10 cellular contexts compared by ENCODE assay signal in genomic region chr3:141414141-141414689, GRCh38. TPM values are rescaled to one million over a fixed set of nuclear protein-coding genes. Genes with fewer than 3 reads are reported as not detected.
A peak's percentile ranks its signal among the peaks of the same experiment; 100 is the strongest.
DNase-seq lines count a peak whose midpoint lies in the region; ATAC-seq and TF ChIP-seq lines count a peak whose summit lies in the region.
"Had no signal": no experiment of that assay in that cellular context is flagged by ENCODE, and none has a peak within 500 bp of the region (broad histone marks: within the 10 kb centered on the region; RNA-seq: fewer than 3 reads in every experiment).

No MANE protein-coding gene starts in this region.

- H3K9me3 ChIP-seq in subcutaneous abdominal adipose tissue (ENCODE audit: control insufficient read depth in 5 of 5, low read length in 5 of 5): no peaks in the 10 kb centered on the region
- H3K9me3 ChIP-seq: pancreas had no signal

- peaks cover 18% of the 10 kb centered on the region for H3K9me3 Mint-ChIP-seq in activated CD4-positive, alpha-beta T cell treated with anti-CD3 and anti-CD28 coated beads, Interleukin-2, amount 10 ng/mL, durations not matched to agents 7 days and 5 days
- no peaks in the 10 kb centered on the region for H3K9me3 Mint-ChIP-seq in activated T-helper 17 cell treated with anti-CD3 and anti-CD28 coated beads, Interleukin-2, amount 50 U/mL, for 72 hours

- H3K4me3 ChIP-seq in foreskin fibroblast (ENCODE audit: low read depth in 1 of 2, low read length in 2 of 2) (no peak overlapping the region), subcutaneous abdominal adipose tissue (ENCODE audit: low read depth in 1 of 5, low read length in 5 of 5) (no peak overlapping the region)

- peaks cover 13 to 58% (median 56%) of the 10 kb centered on the region in 5 donors for H3K4me1 ChIP-seq in subcutaneous abdominal adipose tissue (ENCODE audit: control insufficient read depth in 5 of 5, insufficient read depth in 5 of 5, low read length in 5 of 5)

- H3K27ac ChIP-seq in subcutaneous abdominal adipose tissue (ENCODE audit: low read depth, low read length): peak overlapping the region; percentile 99

- H3K36me3 Mint-ChIP-seq in activated CD4-positive, alpha-beta T cell treated with anti-CD3 and anti-CD28 coated beads, Interleukin-2, amount 10 ng/mL, durations not matched to agents 7 days and 5 days (ENCODE audit: low read depth): peaks cover 72% of the 10 kb centered on the region
- peaks cover 68% of the 10 kb centered on the region for H3K36me3 Mint-ChIP-seq in activated T-helper 17 cell treated with anti-CD3 and anti-CD28 coated beads, Interleukin-2, amount 50 U/mL, for 72 hours (ENCODE audit: low read depth)

- peak; percentile 29 for DNase-seq in activated CD4-positive, alpha-beta T cell treated with anti-CD3 and anti-CD28 coated beads, Interleukin-2, amount 10 ng/mL, durations not matched to agents 7 days and 5 days
- no peak for DNase-seq in activated CD4-positive, alpha-beta T cell treated with anti-CD3 and anti-CD28 coated beads, Interleukin-2, amount 50 U/mL, for 4 hours
- peak; percentile 64 to 67 for DNase-seq in foreskin fibroblast
- DNase-seq in NCI-H1092 treated with DMSO at 0.1 percent for 48 hours (lab: John Stamatoyannopoulos, UW): no peak
- DNase-seq in SIG-M5 (lab: John Stamatoyannopoulos, UW): no peak
- DNase-seq: NCI-H2107 had no signal

- no peaks in the 10 kb centered on the region for H3K27me3 ChIP-seq in subcutaneous abdominal adipose tissue (ENCODE audit: control insufficient read depth in 5 of 5, insufficient read depth in 4 of 5, low read length in 5 of 5)
- H3K27me3 ChIP-seq: pancreas had no signal

- no peaks in the 10 kb centered on the region for H3K27me3 Mint-ChIP-seq in activated CD4-positive, alpha-beta T cell treated with anti-CD3 and anti-CD28 coated beads, Interleukin-2, amount 10 ng/mL, durations not matched to agents 7 days and 5 days
- H3K27me3 Mint-ChIP-seq in activated T-helper 17 cell treated with anti-CD3 and anti-CD28 coated beads, Interleukin-2, amount 50 U/mL, for 72 hours: no peaks in the 10 kb centered on the region

- peak; percentile 66 for ATAC-seq in activated T-helper 17 cell treated with anti-CD3 and anti-CD28 coated beads, Interleukin-2, amount 50 U/mL, for 72 hours (replicated peaks)
- no peak for ATAC-seq in HG03442 (IDR thresholded peaks at IDR 0.05; ENCODE audit: unreplicated experiment)

- H3K36me3 ChIP-seq in subcutaneous abdominal adipose tissue (ENCODE audit: control insufficient read depth in 5 of 5, insufficient read depth in 5 of 5, low read length in 5 of 5): peaks cover 8 to 42% (median 31%) of the 10 kb centered on the region in 5 donors

- H3K9ac ChIP-seq in subcutaneous abdominal adipose tissue (ENCODE audit: low read length in 5 of 5): no peak overlapping the region

- TF ChIP-seq CTCF in foreskin fibroblast (IDR thresholded peaks at IDR 0.05; ENCODE audit: low read depth, low read length): no peak

- peak overlapping the region; percentile 100 for H3K27ac Mint-ChIP-seq in activated CD4-positive, alpha-beta T cell treated with anti-CD3 and anti-CD28 coated beads, Interleukin-2, amount 10 ng/mL, durations not matched to agents 7 days and 5 days
- H3K27ac Mint-ChIP-seq in activated T-helper 17 cell treated with anti-CD3 and anti-CD28 coated beads, Interleukin-2, amount 50 U/mL, for 72 hours: peak overlapping the region; percentile 90

- peaks cover 63% of the 10 kb centered on the region for H3K4me1 Mint-ChIP-seq in activated CD4-positive, alpha-beta T cell treated with anti-CD3 and anti-CD28 coated beads, Interleukin-2, amount 10 ng/mL, durations not matched to agents 7 days and 5 days
- peaks cover 61% of the 10 kb centered on the region for H3K4me1 Mint-ChIP-seq in activated T-helper 17 cell treated with anti-CD3 and anti-CD28 coated beads, Interleukin-2, amount 50 U/mL, for 72 hours

- POLR2A ChIA-PET in activated CD4-positive, alpha-beta T cell treated with anti-CD3 and anti-CD28 coated beads, Interleukin-2, amount 10 ng/mL, durations not matched to agents 7 days and 5 days (lab: Charles Lee): no interaction called here

- CTCF ChIA-PET in activated CD4-positive, alpha-beta T cell treated with anti-CD3 and anti-CD28 coated beads, Interleukin-2, amount 10 ng/mL, durations not matched to agents 7 days and 5 days (lab: Charles Lee): interaction anchor here (1.1 kb wide), 1 partner anchor 17 kb away, joined by 3 read pairs; no protein-coding TSS in a partner anchor

- peak overlapping the region; percentile 69 for H3K4me3 Mint-ChIP-seq in activated CD4-positive, alpha-beta T cell treated with anti-CD3 and anti-CD28 coated beads, Interleukin-2, amount 10 ng/mL, durations not matched to agents 7 days and 5 days
- peak overlapping the region; percentile 78 for H3K4me3 Mint-ChIP-seq in activated T-helper 17 cell treated with anti-CD3 and anti-CD28 coated beads, Interleukin-2, amount 50 U/mL, for 72 hours

RNA-seq across cellular contexts. Expression of gene ZBTB38, which starts 45.9 kb away (rescaled TPM):
- 10 to 100 TPM; 20.0 to 26.1 TPM for total RNA-seq in activated CD4-positive, alpha-beta T cell treated with anti-CD3 and anti-CD28 coated beads, Interleukin-2, amount 10 ng/mL, durations not matched to agents 7 days and 5 days
- 10 to 100 TPM; 33.3 to 45.6 TPM for total RNA-seq in activated T-helper 17 cell treated with anti-CD3 and anti-CD28 coated beads, Interleukin-2, amount 50 U/mL, for 72 hours

Comparison
In these comparisons a context has a peak if more than half of its experiments do, and no peak if none do; other contexts are left out.
1. DNase-seq: peak in activated CD4-positive, alpha-beta T cell treated with anti-CD3 and anti-CD28 coated beads, Interleukin-2, amount 10 ng/mL, durations not matched to agents 7 days and 5 days (single experiment) and foreskin fibroblast (2 of 2); none in activated CD4-positive, alpha-beta T cell treated with anti-CD3 and anti-CD28 coated beads, Interleukin-2, amount 50 U/mL, for 4 hours (0 of 2), NCI-H1092 treated with DMSO at 0.1 percent for 48 hours (single experiment) and SIG-M5 (single experiment).